1 cellular context compared by ENCODE assay signal in the genomic region with DNA sequence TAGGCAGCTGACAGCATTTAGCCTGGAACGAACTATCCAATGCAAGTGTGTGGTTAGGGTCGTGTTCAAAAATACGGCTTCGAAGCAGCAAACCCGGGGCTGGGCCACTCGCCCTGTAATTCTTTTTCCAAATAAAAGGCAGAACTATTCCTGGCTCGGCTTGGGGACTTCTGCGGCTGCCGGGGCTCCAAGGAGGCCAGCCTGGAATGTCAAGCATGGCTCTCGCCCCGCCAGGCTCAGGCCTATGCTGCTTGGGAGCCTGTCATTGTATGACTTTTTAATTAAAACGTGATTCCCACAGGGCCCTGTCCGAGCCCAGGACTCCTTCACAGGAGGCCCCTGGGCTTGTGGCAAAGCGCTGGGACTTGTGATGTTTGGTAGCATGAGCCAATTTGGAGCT.
TF ChIP-seq lines count a peak whose summit lies in the region.

No MANE protein-coding gene starts in this region.

TF ChIP-seq in GM23338, 12 proteins besides CTCF, POLR2A, EP300 and RAD21 (continued from another document):
- TF ChIP-seq JUNB (IDR thresholded peaks at IDR 0.05; ENCODE audit: unreplicated experiment) (no peak), NANOG (IDR thresholded peaks at IDR 0.05; ENCODE audit: borderline replicate concordance) (no peak), EZH2phosphoT487 (IDR thresholded peaks at IDR 0.05; ENCODE audit: unreplicated experiment) (no peak), POLR2AphosphoS5 (IDR thresholded peaks at IDR 0.05; ENCODE audit: low read depth) (no peak)
- TF ChIP-seq, protein P1, sequence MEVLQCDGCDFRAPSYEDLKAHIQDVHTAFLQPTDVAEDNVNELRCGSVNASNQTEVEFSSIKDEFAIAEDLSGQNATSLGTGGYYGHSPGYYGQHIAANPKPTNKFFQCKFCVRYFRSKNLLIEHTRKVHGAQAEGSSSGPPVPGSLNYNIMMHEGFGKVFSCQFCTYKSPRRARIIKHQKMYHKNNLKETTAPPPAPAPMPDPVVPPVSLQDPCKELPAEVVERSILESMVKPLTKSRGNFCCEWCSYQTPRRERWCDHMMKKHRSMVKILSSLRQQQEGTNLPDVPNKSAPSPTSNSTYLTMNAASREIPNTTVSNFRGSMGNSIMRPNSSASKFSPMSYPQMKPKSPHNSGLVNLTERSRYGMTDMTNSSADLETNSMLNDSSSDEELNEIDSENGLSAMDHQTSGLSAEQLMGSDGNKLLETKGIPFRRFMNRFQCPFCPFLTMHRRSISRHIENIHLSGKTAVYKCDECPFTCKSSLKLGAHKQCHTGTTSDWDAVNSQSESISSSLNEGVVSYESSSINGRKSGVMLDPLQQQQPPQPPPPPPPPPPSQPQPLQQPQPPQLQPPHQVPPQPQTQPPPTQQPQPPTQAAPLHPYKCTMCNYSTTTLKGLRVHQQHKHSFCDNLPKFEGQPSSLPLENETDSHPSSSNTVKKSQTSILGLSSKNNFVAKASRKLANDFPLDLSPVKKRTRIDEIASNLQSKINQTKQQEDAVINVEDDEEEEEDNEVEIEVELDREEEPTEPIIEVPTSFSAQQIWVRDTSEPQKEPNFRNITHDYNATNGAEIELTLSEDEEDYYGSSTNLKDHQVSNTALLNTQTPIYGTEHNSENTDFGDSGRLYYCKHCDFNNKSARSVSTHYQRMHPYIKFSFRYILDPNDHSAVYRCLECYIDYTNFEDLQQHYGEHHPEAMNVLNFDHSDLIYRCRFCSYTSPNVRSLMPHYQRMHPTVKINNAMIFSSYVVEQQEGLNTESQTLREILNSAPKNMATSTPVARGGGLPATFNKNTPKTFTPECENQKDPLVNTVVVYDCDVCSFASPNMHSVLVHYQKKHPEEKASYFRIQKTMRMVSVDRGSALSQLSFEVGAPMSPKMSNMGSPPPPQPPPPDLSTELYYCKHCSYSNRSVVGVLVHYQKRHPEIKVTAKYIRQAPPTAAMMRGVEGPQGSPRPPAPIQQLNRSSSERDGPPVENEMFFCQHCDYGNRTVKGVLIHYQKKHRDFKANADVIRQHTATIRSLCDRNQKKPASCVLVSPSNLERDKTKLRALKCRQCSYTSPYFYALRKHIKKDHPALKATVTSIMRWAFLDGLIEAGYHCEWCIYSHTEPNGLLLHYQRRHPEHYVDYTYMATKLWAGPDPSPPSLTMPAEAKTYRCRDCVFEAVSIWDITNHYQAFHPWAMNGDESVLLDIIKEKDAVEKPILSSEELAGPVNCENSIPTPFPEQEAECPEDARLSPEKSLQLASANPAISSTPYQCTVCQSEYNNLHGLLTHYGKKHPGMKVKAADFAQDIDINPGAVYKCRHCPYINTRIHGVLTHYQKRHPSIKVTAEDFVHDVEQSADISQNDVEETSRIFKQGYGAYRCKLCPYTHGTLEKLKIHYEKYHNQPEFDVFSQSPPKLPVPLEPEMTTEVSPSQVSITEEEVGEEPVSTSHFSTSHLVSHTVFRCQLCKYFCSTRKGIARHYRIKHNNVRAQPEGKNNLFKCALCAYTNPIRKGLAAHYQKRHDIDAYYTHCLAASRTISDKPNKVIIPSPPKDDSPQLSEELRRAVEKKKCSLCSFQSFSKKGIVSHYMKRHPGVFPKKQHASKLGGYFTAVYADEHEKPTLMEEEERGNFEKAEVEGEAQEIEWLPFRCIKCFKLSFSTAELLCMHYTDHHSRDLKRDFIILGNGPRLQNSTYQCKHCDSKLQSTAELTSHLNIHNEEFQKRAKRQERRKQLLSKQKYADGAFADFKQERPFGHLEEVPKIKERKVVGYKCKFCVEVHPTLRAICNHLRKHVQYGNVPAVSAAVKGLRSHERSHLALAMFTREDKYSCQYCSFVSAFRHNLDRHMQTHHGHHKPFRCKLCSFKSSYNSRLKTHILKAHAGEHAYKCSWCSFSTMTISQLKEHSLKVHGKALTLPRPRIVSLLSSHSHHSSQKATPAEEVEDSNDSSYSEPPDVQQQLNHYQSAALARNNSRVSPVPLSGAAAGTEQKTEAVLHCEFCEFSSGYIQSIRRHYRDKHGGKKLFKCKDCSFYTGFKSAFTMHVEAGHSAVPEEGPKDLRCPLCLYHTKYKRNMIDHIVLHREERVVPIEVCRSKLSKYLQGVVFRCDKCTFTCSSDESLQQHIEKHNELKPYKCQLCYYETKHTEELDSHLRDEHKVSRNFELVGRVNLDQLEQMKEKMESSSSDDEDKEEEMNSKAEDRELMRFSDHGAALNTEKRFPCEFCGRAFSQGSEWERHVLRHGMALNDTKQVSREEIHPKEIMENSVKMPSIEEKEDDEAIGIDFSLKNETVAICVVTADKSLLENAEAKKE (CRISPR knock-in tag; IDR thresholded peaks at IDR 0.05): no peak
TF ChIP-seq in GM23338: peak in this region for 0.
